Comparison of ENCODE assay signal across 1 cellular context in the genomic region with DNA sequence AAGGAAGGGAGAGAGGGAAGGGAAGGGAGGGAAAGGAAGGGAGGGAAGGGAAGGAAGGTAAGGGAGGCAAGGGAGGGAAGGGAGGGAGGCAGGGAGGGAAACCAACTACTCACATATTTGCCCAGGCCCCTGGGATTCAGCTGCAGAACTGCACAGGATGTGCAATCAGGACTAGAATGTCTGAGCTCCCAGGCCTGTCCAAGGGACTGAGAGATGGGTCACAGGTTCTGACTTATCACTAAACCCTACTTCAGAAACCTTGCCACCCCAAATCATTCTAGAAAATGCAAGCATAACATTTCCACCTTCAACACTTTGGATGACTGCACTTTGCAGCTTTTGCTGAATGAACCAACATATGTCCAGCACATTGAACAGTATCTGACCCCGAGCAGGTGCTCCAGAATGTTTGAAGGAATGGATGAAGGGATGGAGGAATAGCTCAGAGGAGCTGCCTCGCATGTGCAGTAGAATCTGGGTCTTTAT.
TF ChIP-seq lines count a peak whose summit lies in the region.

No MANE protein-coding gene starts in this region.

TF ChIP-seq in HepG2, 621 proteins besides CTCF, POLR2A, EP300 and RAD21 (continued from another document):
- TF ChIP-seq, protein P1, sequence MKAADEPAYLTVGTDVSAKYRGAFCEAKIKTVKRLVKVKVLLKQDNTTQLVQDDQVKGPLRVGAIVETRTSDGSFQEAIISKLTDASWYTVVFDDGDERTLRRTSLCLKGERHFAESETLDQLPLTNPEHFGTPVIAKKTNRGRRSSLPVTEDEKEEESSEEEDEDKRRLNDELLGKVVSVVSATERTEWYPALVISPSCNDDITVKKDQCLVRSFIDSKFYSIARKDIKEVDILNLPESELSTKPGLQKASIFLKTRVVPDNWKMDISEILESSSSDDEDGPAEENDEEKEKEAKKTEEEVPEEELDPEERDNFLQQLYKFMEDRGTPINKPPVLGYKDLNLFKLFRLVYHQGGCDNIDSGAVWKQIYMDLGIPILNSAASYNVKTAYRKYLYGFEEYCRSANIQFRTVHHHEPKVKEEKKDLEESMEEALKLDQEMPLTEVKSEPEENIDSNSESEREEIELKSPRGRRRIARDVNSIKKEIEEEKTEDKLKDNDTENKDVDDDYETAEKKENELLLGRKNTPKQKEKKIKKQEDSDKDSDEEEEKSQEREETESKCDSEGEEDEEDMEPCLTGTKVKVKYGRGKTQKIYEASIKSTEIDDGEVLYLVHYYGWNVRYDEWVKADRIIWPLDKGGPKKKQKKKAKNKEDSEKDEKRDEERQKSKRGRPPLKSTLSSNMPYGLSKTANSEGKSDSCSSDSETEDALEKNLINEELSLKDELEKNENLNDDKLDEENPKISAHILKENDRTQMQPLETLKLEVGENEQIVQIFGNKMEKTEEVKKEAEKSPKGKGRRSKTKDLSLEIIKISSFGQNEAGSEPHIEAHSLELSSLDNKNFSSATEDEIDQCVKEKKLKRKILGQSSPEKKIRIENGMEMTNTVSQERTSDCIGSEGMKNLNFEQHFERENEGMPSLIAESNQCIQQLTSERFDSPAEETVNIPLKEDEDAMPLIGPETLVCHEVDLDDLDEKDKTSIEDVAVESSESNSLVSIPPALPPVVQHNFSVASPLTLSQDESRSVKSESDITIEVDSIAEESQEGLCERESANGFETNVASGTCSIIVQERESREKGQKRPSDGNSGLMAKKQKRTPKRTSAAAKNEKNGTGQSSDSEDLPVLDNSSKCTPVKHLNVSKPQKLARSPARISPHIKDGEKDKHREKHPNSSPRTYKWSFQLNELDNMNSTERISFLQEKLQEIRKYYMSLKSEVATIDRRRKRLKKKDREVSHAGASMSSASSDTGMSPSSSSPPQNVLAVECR (CRISPR knock-in tag; IDR thresholded peaks at IDR 0.05; ENCODE audit: borderline replicate concordance) = no peak
- TF ChIP-seq ZNF138 (CRISPR knock-in tag; IDR thresholded peaks at IDR 0.05; ENCODE audit: low read depth) (no peak), NCOA5 (CRISPR knock-in tag; IDR thresholded peaks at IDR 0.05) (no peak), HNRNPK (IDR thresholded peaks at IDR 0.05; ENCODE audit: low read depth, low read length, poor library complexity, severe bottlenecking) (peak; percentile 91), ZNF343 (CRISPR knock-in tag; IDR thresholded peaks at IDR 0.05) (no peak), PCBP2 (optimal IDR thresholded peaks at IDR 0.05; ENCODE audit: low read depth, low read length, poor library complexity, severe bottlenecking) (peak; percentile 74), ZZZ3 (CRISPR knock-in tag; IDR thresholded peaks at IDR 0.05; ENCODE audit: borderline replicate concordance) (no peak), AGO1 (IDR thresholded peaks at IDR 0.05; ENCODE audit: low read depth, low read length, poor library complexity, severe bottlenecking) (no peak), JUNB (CRISPR knock-in tag; IDR thresholded peaks at IDR 0.05; ENCODE audit: borderline replicate concordance) (no peak)
- TF ChIP-seq, protein P2, sequence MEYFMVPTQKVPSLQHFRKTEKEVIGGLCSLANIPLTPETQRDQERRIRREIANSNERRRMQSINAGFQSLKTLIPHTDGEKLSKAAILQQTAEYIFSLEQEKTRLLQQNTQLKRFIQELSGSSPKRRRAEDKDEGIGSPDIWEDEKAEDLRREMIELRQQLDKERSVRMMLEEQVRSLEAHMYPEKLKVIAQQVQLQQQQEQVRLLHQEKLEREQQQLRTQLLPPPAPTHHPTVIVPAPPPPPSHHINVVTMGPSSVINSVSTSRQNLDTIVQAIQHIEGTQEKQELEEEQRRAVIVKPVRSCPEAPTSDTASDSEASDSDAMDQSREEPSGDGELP (IDR thresholded peaks at IDR 0.05; ENCODE audit: borderline replicate concordance, low read depth) = no peak
- TF ChIP-seq, protein P3, sequence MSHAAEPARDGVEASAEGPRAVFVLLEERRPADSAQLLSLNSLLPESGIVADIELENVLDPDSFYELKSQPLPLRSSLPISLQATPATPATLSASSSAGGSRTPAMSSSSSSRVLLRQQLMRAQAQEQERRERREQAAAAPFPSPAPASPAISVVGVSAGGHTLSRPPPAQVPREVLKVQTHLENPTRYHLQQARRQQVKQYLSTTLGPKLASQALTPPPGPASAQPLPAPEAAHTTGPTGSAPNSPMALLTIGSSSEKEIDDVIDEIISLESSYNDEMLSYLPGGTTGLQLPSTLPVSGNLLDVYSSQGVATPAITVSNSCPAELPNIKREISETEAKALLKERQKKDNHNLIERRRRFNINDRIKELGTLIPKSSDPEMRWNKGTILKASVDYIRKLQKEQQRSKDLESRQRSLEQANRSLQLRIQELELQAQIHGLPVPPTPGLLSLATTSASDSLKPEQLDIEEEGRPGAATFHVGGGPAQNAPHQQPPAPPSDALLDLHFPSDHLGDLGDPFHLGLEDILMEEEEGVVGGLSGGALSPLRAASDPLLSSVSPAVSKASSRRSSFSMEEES (CRISPR knock-in tag; IDR thresholded peaks at IDR 0.05) = no peak
